ENCODE assay signal across 9 cellular contexts in genomic region chr18:79459946-79460345, GRCh38.
A peak's percentile ranks its signal among the peaks of the same experiment; 100 is the strongest.
DNase-seq lines count a peak whose midpoint lies in the region; ATAC-seq and TF ChIP-seq lines count a peak whose summit lies in the region.
"Had no signal": no experiment of that assay in that cellular context is flagged by ENCODE, and none has a peak within 500 bp of the region (broad histone marks: within the 10 kb centered on the region; RNA-seq: fewer than 3 reads in every experiment).

No MANE protein-coding gene starts in this region.

- H3K9me3 ChIP-seq in HUES6 (ENCODE audit: control insufficient read depth, insufficient read depth, low read depth, low read length) (no peaks in the 10 kb centered on the region), gastroesophageal sphincter (no peaks in the 10 kb centered on the region)

- 57 to 80% methylated on average over 1 of the region's 7 CpGs for WGBS in gastroesophageal sphincter (ENCODE audit: low coverage in 1 of 2), 2 donors

- H3K36me3 ChIP-seq in HUES6 (ENCODE audit: control insufficient read depth, insufficient read depth, low read length): peaks cover 7% of the 10 kb centered on the region; the same call in 1 of the 2 replicates
- peaks cover 0 to 63% of the 10 kb centered on the region in 2 donors for H3K36me3 ChIP-seq in gastroesophageal sphincter

- TF ChIP-seq POLR2A in gastroesophageal sphincter (IDR thresholded peaks at IDR 0.05): no peak

- H3K27me3 ChIP-seq in HUES6 (ENCODE audit: control insufficient read depth, insufficient read depth, low read length) (no peaks in the 10 kb centered on the region), gastroesophageal sphincter (no peaks in the 10 kb centered on the region)

- H3K4me3 ChIP-seq in HUES6 (ENCODE audit: low read depth, low read length) (no peak overlapping the region), gastroesophageal sphincter (no peak overlapping the region)

- H3K9ac ChIP-seq in HUES6 (ENCODE audit: low read length): no peak overlapping the region

- DNase-seq in COLO829 (ENCODE audit: low spot score) (peak; percentile 15), NCI-H1930 (lab: John Stamatoyannopoulos, UW) (no peak), posterior vena cava (ENCODE audit: low spot score) (no peak), SIG-M5 (lab: John Stamatoyannopoulos, UW) (no peak)
- DNase-seq in effector CD8-positive, alpha-beta T cell (lab: John Stamatoyannopoulos, UW): no peak
- DNase-seq: DND-41 had no signal

- TF ChIP-seq EP300 in gastroesophageal sphincter (IDR thresholded peaks at IDR 0.05): no peak

- peaks cover 25% of the 10 kb centered on the region for H3K4me1 ChIP-seq in HUES6 (ENCODE audit: control insufficient read depth, insufficient read depth, low read length)
- peaks cover 0 to 23% (median 20%) of the 10 kb centered on the region in 3 donors for H3K4me1 ChIP-seq in gastroesophageal sphincter

- TF ChIP-seq CTCF in gastroesophageal sphincter (IDR thresholded peaks at IDR 0.05): no peak

- peak; percentile 24 for ATAC-seq in GM19397 (IDR thresholded peaks at IDR 0.05; ENCODE audit: unreplicated experiment)
- no peak for ATAC-seq in gastroesophageal sphincter

- intact Hi-C loops in posterior vena cava (cut with DNase I): loop anchor here (5.0 to 10.0 kb wide), 2 partner anchors 55 to 58 kb away; no protein-coding TSS in a partner anchor

- H3K27ac ChIP-seq in HUES6 (ENCODE audit: low read depth, low read length) (peak overlapping the region; percentile 67; the same call in 1 of the 2 replicates), gastroesophageal sphincter (peak overlapping the region in 3 of 4 donors; percentile 69 to 89 (median 82))
